Comparison of ENCODE assay signal across 16 cellular contexts in the genomic region with DNA sequence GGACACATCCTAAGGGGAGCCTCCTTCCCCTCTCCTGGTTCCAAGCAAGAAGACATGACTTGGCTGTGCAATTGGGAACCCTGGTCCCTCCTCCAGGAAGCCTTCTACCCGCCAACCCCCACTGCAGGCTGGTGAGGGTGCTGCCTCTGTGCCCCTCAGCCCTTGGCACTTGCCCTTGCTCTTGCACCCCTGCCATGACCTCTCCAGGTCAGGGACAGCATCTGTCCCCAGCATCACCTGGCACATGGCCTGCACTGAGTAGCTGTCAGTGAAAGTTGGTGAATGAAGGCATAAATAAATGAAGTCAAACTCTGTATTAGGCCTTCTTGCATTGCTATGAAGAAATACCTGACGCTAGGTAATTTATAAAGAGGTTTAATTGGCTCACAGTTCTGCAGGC. TPM values are rescaled to one million over a fixed set of nuclear protein-coding genes. Genes with fewer than 3 reads are reported as not detected.
DNase-seq lines count a peak whose midpoint lies in the region; ATAC-seq and TF ChIP-seq lines count a peak whose summit lies in the region.
"Had no signal": no experiment of that assay in that cellular context is flagged by ENCODE, and none has a peak within 500 bp of the region (broad histone marks: within the 10 kb centered on the region; RNA-seq: fewer than 3 reads in every experiment).

No MANE protein-coding gene starts in this region.

- peaks cover 27% of the 10 kb centered on the region for H3K4me1 Mint-ChIP-seq in WTC11

- no peak overlapping the region for H3K9ac ChIP-seq in liver (ENCODE audit: low read depth in 1 of 2, low read length in 2 of 2)
- H3K9ac ChIP-seq: SK-N-SH had no signal

- POLR2A ChIA-PET in WTC11 (lab: Charles Lee), result no interaction called here

- CTCF ChIA-PET in WTC11 (lab: Charles Lee), result no interaction called here

- H3K27ac ChIP-seq in liver (ENCODE audit: low read depth in 1 of 2, low read length in 2 of 2), result no peak overlapping the region
- H3K27ac ChIP-seq: prostate gland, thyroid gland had no signal

- intact Hi-C loops in Right ventricle myocardium superior (cut with DNase I) (loop anchor here (5.0 kb wide), 2 partner anchors 147 to 172 kb away; no protein-coding TSS in a partner anchor), Right ventricle myocardium inferior (cut with DNase I) (loop anchor here (5.0 kb wide), 2 partner anchors 142 to 172 kb away; a partner anchor contains a TSS)

- no peak overlapping the region for H3K4me3 ChIP-seq in liver (ENCODE audit: low read depth in 1 of 3, low read length in 3 of 3)
- H3K4me3 ChIP-seq: prostate gland, thyroid gland had no signal

- no peaks in the 10 kb centered on the region for H3K27me3 ChIP-seq in liver (ENCODE audit: control insufficient read depth in 4 of 4, insufficient read depth in 4 of 4, low read length in 3 of 4)
- H3K27me3 ChIP-seq: thyroid gland had no signal

- H3K27me3 Mint-ChIP-seq in WTC11 (ENCODE audit: low read depth), result no peaks in the 10 kb centered on the region; the same call in 1 of the 2 replicates

- peaks cover 5 to 35% (median 25%) of the 10 kb centered on the region in 4 donors for H3K36me3 ChIP-seq in liver (ENCODE audit: control insufficient read depth in 4 of 4, insufficient read depth in 3 of 4, low read depth in 1 of 4, low read length in 3 of 4)

- H3K4me3 Mint-ChIP-seq in WTC11, result peak overlapping the region; percentile 78

- no peak for ATAC-seq in Right ventricle myocardium superior (ENCODE audit: poor library complexity)
- ATAC-seq in Right ventricle myocardium inferior, result no peak
- ATAC-seq in WTC11, result no peak
- ATAC-seq in HG03108 (IDR thresholded peaks at IDR 0.05; ENCODE audit: unreplicated experiment), result no peak

- H3K4me1 ChIP-seq in liver (ENCODE audit: control insufficient read depth in 4 of 4, insufficient read depth in 4 of 4, low read length in 3 of 4), result peaks cover 7 to 28% (median 16%) of the 10 kb centered on the region in 4 donors
- H3K4me1 ChIP-seq: prostate gland had no signal

- DNase-seq in Right ventricle myocardium superior, result peak; percentile 30
- DNase-seq in Right ventricle myocardium inferior (ENCODE audit: missing footprints), result no peak
- DNase-seq in WTC11 (ENCODE audit: low spot score), result no peak
- no peak for DNase-seq in activated effector memory CD4-positive, alpha-beta T cell treated with anti-CD3 and anti-CD28 coated beads, Interleukin-2, amount 50 U/mL, for 16 hours
- DNase-seq in NCI-H1436 treated with DMSO at 0.1 percent for 48 hours (lab: John Stamatoyannopoulos, UW), result no peak
- no peak for DNase-seq in RKO (ENCODE audit: low spot score)
- DNase-seq: activated T-cell treated with anti-CD3 and anti-CD28 coated beads, Interleukin-2, amount 50 U/mL, for 48 hours; NCI-H1105; SK-N-SH; thyroid gland had no signal

- no peaks in the 10 kb centered on the region for H3K9me3 Mint-ChIP-seq in WTC11

- WGBS in liver, result 71% methylated on average over 2 of the region's 2 CpGs

- TF ChIP-seq CTCF in WTC11 (IDR thresholded peaks at IDR 0.05), result no peak
- no peak for TF ChIP-seq CTCF in liver (IDR thresholded peaks at IDR 0.05; ENCODE audit: low read depth, low read length, missing input control)

- H3K27ac Mint-ChIP-seq in WTC11, result no peak overlapping the region

- H3K9me3 ChIP-seq in liver (ENCODE audit: control insufficient read depth in 4 of 4, low read length in 3 of 4), result no peaks in the 10 kb centered on the region
- H3K9me3 ChIP-seq: prostate gland, SK-N-SH, thyroid gland had no signal

- peaks cover 23% of the 10 kb centered on the region for H3K36me3 Mint-ChIP-seq in WTC11

- TF ChIP-seq RAD21 in liver (IDR thresholded peaks at IDR 0.05), result no peak

TF ChIP-seq in WTC11, 78 proteins besides CTCF, POLR2A, EP300 and RAD21 (continues in another document):
- TF ChIP-seq PRRX2 (CRISPR knock-in tag; IDR thresholded peaks at IDR 0.05) (no peak), TP53 (CRISPR knock-in tag; IDR thresholded peaks at IDR 0.05) (no peak)
- TF ChIP-seq, protein P1, sequence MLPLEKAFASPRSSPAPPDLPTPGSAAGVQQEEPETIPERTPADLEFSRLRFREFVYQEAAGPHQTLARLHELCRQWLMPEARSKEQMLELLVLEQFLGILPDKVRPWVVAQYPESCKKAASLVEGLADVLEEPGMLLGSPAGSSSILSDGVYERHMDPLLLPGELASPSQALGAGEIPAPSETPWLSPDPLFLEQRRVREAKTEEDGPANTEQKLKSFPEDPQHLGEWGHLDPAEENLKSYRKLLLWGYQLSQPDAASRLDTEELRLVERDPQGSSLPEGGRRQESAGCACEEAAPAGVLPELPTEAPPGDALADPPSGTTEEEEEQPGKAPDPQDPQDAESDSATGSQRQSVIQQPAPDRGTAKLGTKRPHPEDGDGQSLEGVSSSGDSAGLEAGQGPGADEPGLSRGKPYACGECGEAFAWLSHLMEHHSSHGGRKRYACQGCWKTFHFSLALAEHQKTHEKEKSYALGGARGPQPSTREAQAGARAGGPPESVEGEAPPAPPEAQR (CRISPR knock-in tag; IDR thresholded peaks at IDR 0.05), result no peak

TF ChIP-seq in liver, 16 proteins besides CTCF, POLR2A, EP300 and RAD21:
- TF ChIP-seq, protein P2, sequence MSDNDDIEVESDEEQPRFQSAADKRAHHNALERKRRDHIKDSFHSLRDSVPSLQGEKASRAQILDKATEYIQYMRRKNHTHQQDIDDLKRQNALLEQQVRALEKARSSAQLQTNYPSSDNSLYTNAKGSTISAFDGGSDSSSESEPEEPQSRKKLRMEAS (IDR thresholded peaks at IDR 0.05), result no peak
- TF ChIP-seq NR2F2 (IDR thresholded peaks at IDR 0.05) (no peak), RXRA (IDR thresholded peaks at IDR 0.05) (peak; percentile 5 to 15), HNF4A (conservative IDR thresholded peaks at IDR 0.05) (no peak)

RNA-seq across cellular contexts. Expression of a gene that starts 1.9 kb away (rescaled TPM):
- 0.43 TPM for total RNA-seq in Right ventricle myocardium superior
- 0.92 TPM for total RNA-seq in Right ventricle myocardium inferior
- 45.4 to 56.1 TPM (median 45.4 TPM) in 3 replicates for total RNA-seq in WTC11 (2021)
- 10 to 100 TPM in 1 of 2 donors, under 1 TPM in 1; 0.17 to 13.9 TPM for total RNA-seq in liver
- polyA plus RNA-seq in liver, result 1 to 10 TPM in 1 of 2 donors, under 1 TPM in 1; 0.38 to 1.3 TPM

RNA-seq across cellular contexts. Expression of a gene that starts 27.0 kb away (rescaled TPM):
- total RNA-seq in Right ventricle myocardium superior, result 24.1 TPM
- total RNA-seq in Right ventricle myocardium inferior, result 23.8 TPM
- 20.7 to 29.2 TPM (median 27.5 TPM) in 3 replicates for total RNA-seq in WTC11 (2021)
- total RNA-seq in liver, result 100 to 1,000 TPM in 1 of 2 donors, 10 to 100 TPM in 1; 63.9 to 389 TPM
- polyA plus RNA-seq in liver, result 100 to 1,000 TPM; 117 to 138 TPM

RNA-seq across cellular contexts. Expression of a gene that starts 31.6 kb away (rescaled TPM):
- total RNA-seq in Right ventricle myocardium superior (0.05 TPM), Right ventricle myocardium inferior (0.08 TPM), WTC11 (2021) (0.02 to 0.07 TPM in 2 of 3 replicates, not detected in the other), liver (under 1 TPM; under 0.01 to 0.05 TPM)
- under 1 TPM; 0.01 to 0.03 TPM for polyA plus RNA-seq in liver
- total RNA-seq: bronchial epithelial cell, fibroblast of villous mesenchyme, mesenteric fat pad had no signal
- polyA plus RNA-seq: SK-N-SH had no signal

RNA-seq across cellular contexts. Expression of a gene that starts 40.7 kb away (rescaled TPM):
- 37.7 TPM for total RNA-seq in Right ventricle myocardium superior
- total RNA-seq in Right ventricle myocardium inferior, result 42.2 TPM
- total RNA-seq in WTC11 (2021), result 62.4 to 103 TPM (median 64.6 TPM) in 3 replicates
- total RNA-seq in liver, result 10 to 100 TPM; 14.3 to 34.4 TPM
- 10 to 100 TPM; 18.1 to 19.2 TPM for polyA plus RNA-seq in liver

RNA-seq across cellular contexts. Expression of a gene that starts 44.7 kb away (rescaled TPM):
- total RNA-seq in Right ventricle myocardium superior, result 5.4 TPM
- total RNA-seq in Right ventricle myocardium inferior, result 6.2 TPM
- total RNA-seq in WTC11 (2021), result 11.3 to 11.7 TPM (median 11.5 TPM) in 3 replicates
- total RNA-seq in liver, result 1 to 10 TPM; 4.4 to 6.1 TPM
- polyA plus RNA-seq in liver, result 1 to 10 TPM; 3.9 to 6.6 TPM
